ENCODE assay signal across 1 cellular context in genomic region chr2:37561615-37562569, GRCh38.
TF ChIP-seq lines count a peak whose summit lies in the region.

No MANE protein-coding gene starts in this region.

TF ChIP-seq in GM12878, 131 proteins besides CTCF, POLR2A, EP300 and RAD21 (continued from another document and continues in another):
- TF ChIP-seq TAF1 (IDR thresholded peaks at IDR 0.05; ENCODE audit: borderline replicate concordance, low read depth, low read length) (no peak), ATF7 (IDR thresholded peaks at IDR 0.05; ENCODE audit: low read depth) (peak; percentile 36; the same call in 1 of the 2 replicates), BHLHE40 (IDR thresholded peaks at IDR 0.05; ENCODE audit: borderline replicate concordance in 1 of 2, low read depth in 2 of 2, low read length in 1 of 2) (peak in 1 of 2 experiments; percentile 37; a peak in 2 of 4 replicates), ETV6 (conservative IDR thresholded peaks at IDR 0.05 in 1 of 2, IDR thresholded peaks at IDR 0.05 in 1 of 2; ENCODE audit: borderline replicate concordance in 1 of 2, low read depth in 1 of 2) (no peak), CHD2 (IDR thresholded peaks at IDR 0.05; ENCODE audit: borderline replicate concordance, low read depth, low read length) (no peak), BACH1 (IDR thresholded peaks at IDR 0.05; ENCODE audit: borderline replicate concordance) (no peak), PML (IDR thresholded peaks at IDR 0.05; ENCODE audit: low read length) (no peak), HDAC6 (IDR thresholded peaks at IDR 0.05; ENCODE audit: unreplicated experiment) (no peak), STAT3 (IDR thresholded peaks at IDR 0.05; ENCODE audit: low read depth, low read length) (no peak), CBFB (IDR thresholded peaks at IDR 0.05; ENCODE audit: low read depth) (no peak), CEBPB (IDR thresholded peaks at IDR 0.05; ENCODE audit: borderline replicate concordance in 1 of 2, low read depth in 2 of 2, low read length in 2 of 2) (no peak), CEBPZ (IDR thresholded peaks at IDR 0.05; ENCODE audit: low read depth, low read length) (no peak), RB1 (IDR thresholded peaks at IDR 0.05; ENCODE audit: borderline replicate concordance) (no peak), ZNF24 (IDR thresholded peaks at IDR 0.05) (no peak), NFXL1 (IDR thresholded peaks at IDR 0.05; ENCODE audit: borderline replicate concordance) (no peak), RCOR1 (conservative IDR thresholded peaks at IDR 0.05; ENCODE audit: low read depth, low read length) (no peak), CHD1 (IDR thresholded peaks at IDR 0.05; ENCODE audit: low read depth, low read length) (no peak), JUNB (IDR thresholded peaks at IDR 0.05) (peak; percentile 26; the same call in 1 of the 2 replicates), RBBP5 (conservative IDR thresholded peaks at IDR 0.05) (no peak), CBX5 (IDR thresholded peaks at IDR 0.05; ENCODE audit: low read depth) (no peak), IRF5 (IDR thresholded peaks at IDR 0.05; ENCODE audit: borderline replicate concordance) (no peak), GATAD2B (conservative IDR thresholded peaks at IDR 0.05; ENCODE audit: low read depth) (no peak), ZNF274 (IDR thresholded peaks at IDR 0.05; ENCODE audit: insufficient read depth, insufficient read length) (no peak), ZNF217 (IDR thresholded peaks at IDR 0.05) (no peak), YY1 (IDR thresholded peaks at IDR 0.05; ENCODE audit: low read depth, low read length) (no peak), WRNIP1 (IDR thresholded peaks at IDR 0.05; ENCODE audit: borderline replicate concordance, low read depth, low read length) (no peak), ZNF622 (IDR thresholded peaks at IDR 0.05) (no peak), BCL3 (IDR thresholded peaks at IDR 0.05; ENCODE audit: borderline replicate concordance, insufficient read depth, low read depth, low read length, poor library complexity, severe bottlenecking) (no peak), POU2F2 (IDR thresholded peaks at IDR 0.05; ENCODE audit: borderline replicate concordance, low read depth, low read length) (peak; percentile 78; the same call in 1 of the 3 replicates), FOXM1 (IDR thresholded peaks at IDR 0.05; ENCODE audit: low read depth, low read length) (no peak), ZBTB4 (CRISPR knock-in tag; IDR thresholded peaks at IDR 0.05) (no peak), RAD51 (IDR thresholded peaks at IDR 0.05) (peak; percentile 97), RFX5 (IDR thresholded peaks at IDR 0.05; ENCODE audit: low read depth, low read length) (no peak), POLR2AphosphoS5 (IDR thresholded peaks at IDR 0.05; ENCODE audit: low read length) (no peak), USF1 (IDR thresholded peaks at IDR 0.05; ENCODE audit: borderline replicate concordance, extremely low read length, insufficient read depth, low read depth, low read length) (peak; percentile 84), KLF5 (IDR thresholded peaks at IDR 0.05; ENCODE audit: partially characterized antibody) (no peak)
- TF ChIP-seq, protein P1, sequence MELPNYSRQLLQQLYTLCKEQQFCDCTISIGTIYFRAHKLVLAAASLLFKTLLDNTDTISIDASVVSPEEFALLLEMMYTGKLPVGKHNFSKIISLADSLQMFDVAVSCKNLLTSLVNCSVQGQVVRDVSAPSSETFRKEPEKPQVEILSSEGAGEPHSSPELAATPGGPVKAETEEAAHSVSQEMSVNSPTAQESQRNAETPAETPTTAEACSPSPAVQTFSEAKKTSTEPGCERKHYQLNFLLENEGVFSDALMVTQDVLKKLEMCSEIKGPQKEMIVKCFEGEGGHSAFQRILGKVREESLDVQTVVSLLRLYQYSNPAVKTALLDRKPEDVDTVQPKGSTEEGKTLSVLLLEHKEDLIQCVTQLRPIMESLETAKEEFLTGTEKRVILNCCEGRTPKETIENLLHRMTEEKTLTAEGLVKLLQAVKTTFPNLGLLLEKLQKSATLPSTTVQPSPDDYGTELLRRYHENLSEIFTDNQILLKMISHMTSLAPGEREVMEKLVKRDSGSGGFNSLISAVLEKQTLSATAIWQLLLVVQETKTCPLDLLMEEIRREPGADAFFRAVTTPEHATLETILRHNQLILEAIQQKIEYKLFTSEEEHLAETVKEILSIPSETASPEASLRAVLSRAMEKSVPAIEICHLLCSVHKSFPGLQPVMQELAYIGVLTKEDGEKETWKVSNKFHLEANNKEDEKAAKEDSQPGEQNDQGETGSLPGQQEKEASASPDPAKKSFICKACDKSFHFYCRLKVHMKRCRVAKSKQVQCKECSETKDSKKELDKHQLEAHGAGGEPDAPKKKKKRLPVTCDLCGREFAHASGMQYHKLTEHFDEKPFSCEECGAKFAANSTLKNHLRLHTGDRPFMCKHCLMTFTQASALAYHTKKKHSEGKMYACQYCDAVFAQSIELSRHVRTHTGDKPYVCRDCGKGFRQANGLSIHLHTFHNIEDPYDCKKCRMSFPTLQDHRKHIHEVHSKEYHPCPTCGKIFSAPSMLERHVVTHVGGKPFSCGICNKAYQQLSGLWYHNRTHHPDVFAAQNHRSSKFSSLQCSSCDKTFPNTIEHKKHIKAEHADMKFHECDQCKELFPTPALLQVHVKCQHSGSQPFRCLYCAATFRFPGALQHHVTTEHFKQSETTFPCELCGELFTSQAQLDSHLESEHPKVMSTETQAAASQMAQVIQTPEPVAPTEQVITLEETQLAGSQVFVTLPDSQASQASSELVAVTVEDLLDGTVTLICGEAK (IDR thresholded peaks at IDR 0.05; ENCODE audit: borderline replicate concordance), result peak; percentile 66; the same call in 1 of the 2 replicates
- TF ChIP-seq, protein P2, sequence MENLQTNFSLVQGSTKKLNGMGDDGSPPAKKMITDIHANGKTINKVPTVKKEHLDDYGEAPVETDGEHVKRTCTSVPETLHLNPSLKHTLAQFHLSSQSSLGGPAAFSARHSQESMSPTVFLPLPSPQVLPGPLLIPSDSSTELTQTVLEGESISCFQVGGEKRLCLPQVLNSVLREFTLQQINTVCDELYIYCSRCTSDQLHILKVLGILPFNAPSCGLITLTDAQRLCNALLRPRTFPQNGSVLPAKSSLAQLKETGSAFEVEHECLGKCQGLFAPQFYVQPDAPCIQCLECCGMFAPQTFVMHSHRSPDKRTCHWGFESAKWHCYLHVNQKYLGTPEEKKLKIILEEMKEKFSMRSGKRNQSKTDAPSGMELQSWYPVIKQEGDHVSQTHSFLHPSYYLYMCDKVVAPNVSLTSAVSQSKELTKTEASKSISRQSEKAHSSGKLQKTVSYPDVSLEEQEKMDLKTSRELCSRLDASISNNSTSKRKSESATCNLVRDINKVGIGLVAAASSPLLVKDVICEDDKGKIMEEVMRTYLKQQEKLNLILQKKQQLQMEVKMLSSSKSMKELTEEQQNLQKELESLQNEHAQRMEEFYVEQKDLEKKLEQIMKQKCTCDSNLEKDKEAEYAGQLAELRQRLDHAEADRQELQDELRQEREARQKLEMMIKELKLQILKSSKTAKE (IDR thresholded peaks at IDR 0.05; ENCODE audit: low read depth, poor library complexity, severe bottlenecking), result no peak
- TF ChIP-seq, protein P3, sequence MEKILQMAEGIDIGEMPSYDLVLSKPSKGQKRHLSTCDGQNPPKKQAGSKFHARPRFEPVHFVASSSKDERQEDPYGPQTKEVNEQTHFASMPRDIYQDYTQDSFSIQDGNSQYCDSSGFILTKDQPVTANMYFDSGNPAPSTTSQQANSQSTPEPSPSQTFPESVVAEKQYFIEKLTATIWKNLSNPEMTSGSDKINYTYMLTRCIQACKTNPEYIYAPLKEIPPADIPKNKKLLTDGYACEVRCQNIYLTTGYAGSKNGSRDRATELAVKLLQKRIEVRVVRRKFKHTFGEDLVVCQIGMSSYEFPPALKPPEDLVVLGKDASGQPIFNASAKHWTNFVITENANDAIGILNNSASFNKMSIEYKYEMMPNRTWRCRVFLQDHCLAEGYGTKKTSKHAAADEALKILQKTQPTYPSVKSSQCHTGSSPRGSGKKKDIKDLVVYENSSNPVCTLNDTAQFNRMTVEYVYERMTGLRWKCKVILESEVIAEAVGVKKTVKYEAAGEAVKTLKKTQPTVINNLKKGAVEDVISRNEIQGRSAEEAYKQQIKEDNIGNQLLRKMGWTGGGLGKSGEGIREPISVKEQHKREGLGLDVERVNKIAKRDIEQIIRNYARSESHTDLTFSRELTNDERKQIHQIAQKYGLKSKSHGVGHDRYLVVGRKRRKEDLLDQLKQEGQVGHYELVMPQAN (conservative IDR thresholded peaks at IDR 0.05), result no peak
